27 cellular contexts compared by ENCODE assay signal in the genomic region with DNA sequence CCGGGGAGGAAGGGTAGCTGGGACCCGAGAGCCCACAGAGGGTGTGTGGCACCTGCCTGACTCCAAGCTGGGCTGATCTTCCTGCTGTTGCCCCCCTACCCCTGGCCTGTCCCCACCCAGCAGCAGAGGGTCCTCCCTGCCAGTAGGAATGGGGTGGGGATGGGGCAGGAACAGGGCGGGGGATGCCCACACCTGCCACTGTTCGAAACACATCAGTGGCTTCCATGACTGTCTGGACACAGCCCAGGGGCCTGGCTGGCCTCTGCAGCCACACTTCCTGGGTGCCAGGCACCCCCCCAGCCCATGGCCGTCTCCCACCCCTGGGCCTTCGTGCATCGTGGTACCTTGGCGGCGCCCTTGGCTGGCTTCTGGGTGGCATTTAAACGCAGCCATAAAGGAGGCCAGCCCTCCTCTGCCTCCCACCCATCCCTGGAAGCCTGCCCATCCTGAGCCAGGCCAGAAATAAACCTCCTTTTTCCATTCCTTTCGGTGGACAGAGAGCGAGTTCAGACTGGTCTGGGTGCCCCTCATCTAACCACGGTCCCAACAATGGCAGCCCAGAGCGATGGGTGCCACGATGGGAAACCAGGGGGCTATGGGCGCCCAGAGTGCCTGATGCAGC. TPM values are rescaled to one million over a fixed set of nuclear protein-coding genes. Genes with fewer than 3 reads are reported as not detected.
"Had no signal": no experiment of that assay in that cellular context is flagged by ENCODE, and none has a peak within 500 bp of the region (broad histone marks: within the 10 kb centered on the region; RNA-seq: fewer than 3 reads in every experiment).

No MANE protein-coding gene starts in this region.

- H3K27me3 ChIP-seq: ascending aorta, brain microvascular endothelial cell, dorsolateral prefrontal cortex, testis had no signal

- H3K4me1 Mint-ChIP-seq: stimulated activated naive B cell treated with anti-CD40 and anti-IgM and Interleukin-4, amounts not matched to agents 10 μg/mL and 1 μg/mL and 100 μg/mL, for 72 hours had no signal

- H3K27me3 Mint-ChIP-seq: activated CD4-positive, alpha-beta T cell treated with anti-CD3 and anti-CD28 coated beads for 36 hours; activated naive CD8-positive, alpha-beta T cell treated with anti-CD3 and anti-CD28 coated beads, Interleukin-2, amount 10 ng/mL, durations not matched to agents 7 days and 5 days; natural killer cell treated with Interleukin-12 subunit alpha and Interleukin-12 subunit beta and Interleukin-15 and Interleukin-18, amount 100 ng/mL, for 72 hours; type B pancreatic cell had no signal

- H3K9me3 Mint-ChIP-seq: activated naive CD4-positive, alpha-beta T cell treated with anti-CD3 and anti-CD28 coated beads for 36 hours; activated naive CD8-positive, alpha-beta T cell treated with anti-CD3 and anti-CD28 coated beads, Interleukin-2, amount 10 ng/mL, durations not matched to agents 7 days and 5 days; activated T-cell treated with anti-CD3 and anti-CD28 coated beads, Interleukin-2, amount 50 U/mL, for 72 hours; natural killer cell treated with Interleukin-12 subunit alpha and Interleukin-12 subunit beta and Interleukin-15 and Interleukin-18, amount 100 ng/mL, for 72 hours; stimulated activated naive B cell treated with anti-CD40 and anti-IgM and Interleukin-4, amounts not matched to agents 10 μg/mL and 1 μg/mL and 100 μg/mL, for 72 hours; T-helper 2 cell treated with Interferon-gamma antibody and Interleukin-4, amounts not matched to agents 5 μg/mL and 100 μg/mL, for 36 hours; type B pancreatic cell had no signal

- H3K27ac Mint-ChIP-seq: activated CD4-positive, alpha-beta T cell treated with anti-CD3 and anti-CD28 coated beads for 36 hours; activated naive CD4-positive, alpha-beta T cell treated with anti-CD3 and anti-CD28 coated beads for 36 hours; activated T-cell treated with anti-CD3 and anti-CD28 coated beads, Interleukin-2, amount 50 U/mL, for 72 hours; natural killer cell treated with Interleukin-12 subunit alpha and Interleukin-12 subunit beta and Interleukin-15 and Interleukin-18, amount 100 ng/mL, for 72 hours; stimulated activated naive B cell treated with anti-CD40 and anti-IgM and Interleukin-4, amounts not matched to agents 10 μg/mL and 1 μg/mL and 100 μg/mL, for 72 hours; T-helper 2 cell treated with Interferon-gamma antibody and Interleukin-4, amounts not matched to agents 5 μg/mL and 100 μg/mL, for 36 hours; type B pancreatic cell had no signal

- H3K9me3 ChIP-seq: ascending aorta, lower lobe of right lung, testis had no signal

- H3K36me3 Mint-ChIP-seq: activated naive CD8-positive, alpha-beta T cell treated with anti-CD3 and anti-CD28 coated beads, Interleukin-2, amount 10 ng/mL, durations not matched to agents 7 days and 5 days; natural killer cell treated with Interleukin-12 subunit alpha and Interleukin-12 subunit beta and Interleukin-15 and Interleukin-18, amount 100 ng/mL, for 72 hours; stimulated activated naive B cell treated with anti-CD40 and anti-IgM and Interleukin-4, amounts not matched to agents 10 μg/mL and 1 μg/mL and 100 μg/mL, for 72 hours; type B pancreatic cell had no signal

- H3K4me3 ChIP-seq: ascending aorta, coronary artery, dorsolateral prefrontal cortex, lower lobe of right lung, testis had no signal

- DNase-seq: activated CD4-positive, alpha-beta T cell treated with anti-CD3 and anti-CD28 coated beads for 36 hours; activated CD4-positive, CD25-positive, alpha-beta regulatory T cell; activated CD8-positive, alpha-beta T cell treated with anti-CD3 and anti-CD28 coated beads, Interleukin-2, amount 10 ng/mL, durations not matched to agents 7 days and 5 days; activated effector memory CD4-positive, alpha-beta T cell treated with Interleukin-2 at 50 U/mL for 16 hours; activated naive CD4-positive, alpha-beta T cell treated with anti-CD3 and anti-CD28 coated beads for 36 hours; activated naive CD8-positive, alpha-beta T cell treated with anti-CD3 and anti-CD28 coated beads, Interleukin-2, amount 10 ng/mL, durations not matched to agents 7 days and 5 days; activated T-cell treated with anti-CD3 and anti-CD28 coated beads for 4 hours; activated T-cell treated with anti-CD3 and anti-CD28 coated beads, Interleukin-2, amount 50 U/mL, for 72 hours; dorsolateral prefrontal cortex; effector memory CD4-positive, alpha-beta T cell; erythroblast; head of caudate nucleus; hippocampal formation; lower lobe of right lung; retina; small intestine; stimulated activated CD4-positive, alpha-beta T cell treated with anti-CD3 and anti-CD28 coated beads, Interleukin-2, amount 100 ng/mL, for 24 hours; stimulated activated naive B cell treated with anti-CD40 and anti-IgM and Interleukin-4, amounts not matched to agents 10 μg/mL and 1 μg/mL and 100 μg/mL, for 72 hours; T-helper 1 cell; testis had no signal

- H3K4me3 Mint-ChIP-seq: activated CD4-positive, alpha-beta T cell treated with anti-CD3 and anti-CD28 coated beads for 36 hours; activated naive CD4-positive, alpha-beta T cell treated with anti-CD3 and anti-CD28 coated beads for 36 hours; natural killer cell treated with Interleukin-12 subunit alpha and Interleukin-12 subunit beta and Interleukin-15 and Interleukin-18, amount 100 ng/mL, for 72 hours; stimulated activated naive B cell treated with anti-CD40 and anti-IgM and Interleukin-4, amounts not matched to agents 10 μg/mL and 1 μg/mL and 100 μg/mL, for 72 hours; T-helper 2 cell treated with Interferon-gamma antibody and Interleukin-4, amounts not matched to agents 5 μg/mL and 100 μg/mL, for 36 hours; type B pancreatic cell had no signal

- H3K4me1 ChIP-seq: ascending aorta, testis had no signal

- H3K36me3 ChIP-seq: ascending aorta, brain microvascular endothelial cell, lower lobe of right lung had no signal

- FAIRE-seq: kidney, small intestine had no signal

- H3K27ac ChIP-seq: ascending aorta, coronary artery, dorsolateral prefrontal cortex, lower lobe of right lung, testis had no signal

RNA-seq across cellular contexts. Expression of a gene that starts 0.7 kb away (rescaled TPM):
- total RNA-seq: activated CD4-positive, alpha-beta T cell treated with anti-CD3 and anti-CD28 coated beads for 36 hours; activated CD8-positive, alpha-beta T cell treated with anti-CD3 and anti-CD28 coated beads, Interleukin-2, amount 10 ng/mL, durations not matched to agents 7 days and 5 days; activated naive CD4-positive, alpha-beta T cell treated with anti-CD3 and anti-CD28 coated beads for 36 hours; activated naive CD8-positive, alpha-beta T cell treated with anti-CD3 and anti-CD28 coated beads, Interleukin-2, amount 10 ng/mL, durations not matched to agents 7 days and 5 days; activated T-cell treated with anti-CD3 and anti-CD28 coated beads, Interleukin-2, amount 50 U/mL, for 72 hours; natural killer cell treated with Interleukin-12 subunit alpha and Interleukin-12 subunit beta and Interleukin-15 and Interleukin-18, amount 100 ng/mL, for 72 hours had no signal
